10 cellular contexts compared by ENCODE assay signal in genomic region chr1:198575715-198576641, GRCh38. TPM values are rescaled to one million over a fixed set of nuclear protein-coding genes. Genes with fewer than 3 reads are reported as not detected.
DNase-seq lines count a peak whose midpoint lies in the region; ATAC-seq and TF ChIP-seq lines count a peak whose summit lies in the region.
"Had no signal": no experiment of that assay in that cellular context is flagged by ENCODE, and none has a peak within 500 bp of the region (broad histone marks: within the 10 kb centered on the region; RNA-seq: fewer than 3 reads in every experiment).

No MANE protein-coding gene starts in this region.

- in situ Hi-C loops in G401 (cut with HindIII; ENCODE audit: low sequenced_read_pairs), result no loop called here

- TF ChIP-seq CTCF in epithelial cell of esophagus (IDR thresholded peaks at IDR 0.05; ENCODE audit: insufficient read depth, low read depth, low read length, missing control alignments), result no peak

- peak; percentile 87 for ATAC-seq in GM18505 (IDR thresholded peaks at IDR 0.05; ENCODE audit: unreplicated experiment)
- ATAC-seq in HG02623 (IDR thresholded peaks at IDR 0.05; ENCODE audit: unreplicated experiment), result peak; percentile 83
- ATAC-seq in HG03457 (IDR thresholded peaks at IDR 0.05; ENCODE audit: unreplicated experiment), result no peak

- H3K4me3 ChIP-seq in epithelial cell of esophagus (ENCODE audit: low read length), result no peak overlapping the region
- H3K4me3 ChIP-seq: SJSA1 had no signal

- TF ChIP-seq POLR2A in GM18505 (IDR thresholded peaks at IDR 0.05; ENCODE audit: borderline replicate concordance, extremely low read depth, insufficient read depth, insufficient read length), result no peak

- DNase-seq in LoVo (ENCODE audit: low spot score) (peak; percentile 18), epithelial cell of esophagus (ENCODE audit: low read depth) (peak; percentile 49), G401 (ENCODE audit: low spot score) (no peak), epidermal melanocyte (ENCODE audit: insufficient read length, low spot score) (no peak), NCI-H82 treated with DMSO at 0.1 percent for 48 hours (lab: John Stamatoyannopoulos, UW; ENCODE audit: unreplicated experiment) (no peak)

RNA-seq across cellular contexts. Expression of gene ATP6V1G3, which starts 35.5 kb away (rescaled TPM):
- not detected in 2 replicates for total RNA-seq in G401 (2014; rRNA removed; shearing (Covaris generic))
- total RNA-seq: fibroblast of lung, SJSA1 had no signal

Comparison
In these comparisons a context has a peak if more than half of its experiments do, and no peak if none do; other contexts are left out.
1. DNase-seq: peak in LoVo (single experiment) and epithelial cell of esophagus (single experiment); none in G401 (single experiment), epidermal melanocyte (single experiment) and NCI-H82 treated with DMSO at 0.1 percent for 48 hours (single experiment).